In genomic region chr20:51941503-51941902, GRCh38 we compare ENCODE assay signal across 16 cellular contexts.
DNase-seq lines count a peak whose midpoint lies in the region; ATAC-seq, FAIRE-seq and TF ChIP-seq lines count a peak whose summit lies in the region.
"Had no signal": no experiment of that assay in that cellular context is flagged by ENCODE, and none has a peak within 500 bp of the region (broad histone marks: within the 10 kb centered on the region; RNA-seq: fewer than 3 reads in every experiment).

No MANE protein-coding gene starts in this region.

- H3K9me3 Mint-ChIP-seq in astrocyte (ENCODE audit: unreplicated experiment), result no peaks in the 10 kb centered on the region
- no peaks in the 10 kb centered on the region for H3K9me3 Mint-ChIP-seq in progenitor cell of endocrine pancreas (ENCODE audit: low read depth)

- H3K79me1 ChIP-seq in mesendoderm (ENCODE audit: low read length), result no peaks in the 10 kb centered on the region

- no peak for FAIRE-seq in astrocyte (lab: Jason Lieb, UNC)
- FAIRE-seq: H54 had no signal

- H3K27ac ChIP-seq in PC-3 (ENCODE audit: low read length) (no peak overlapping the region), astrocyte (ENCODE audit: low read depth, low read length) (no peak overlapping the region), mesendoderm (ENCODE audit: low read depth, low read length) (no peak overlapping the region)
- H3K27ac ChIP-seq: BLaER1, GM23248 had no signal

- no peak overlapping the region for H2AK5ac ChIP-seq in mesendoderm (ENCODE audit: low read length)

- H3K18ac ChIP-seq in mesendoderm (ENCODE audit: low read length), result no peak overlapping the region

- TF ChIP-seq CTCF in PC-3 (conservative IDR thresholded peaks at IDR 0.05; ENCODE audit: low read depth, low read length) (no peak), astrocyte (IDR thresholded peaks at IDR 0.05; ENCODE audit: insufficient read depth, low read depth, low read length) (no peak), progenitor cell of endocrine pancreas (IDR thresholded peaks at IDR 0.05; ENCODE audit: unreplicated experiment) (no peak)

- no peak overlapping the region for H3K23ac ChIP-seq in mesendoderm (ENCODE audit: low read length)

- no peak overlapping the region for H3K56ac ChIP-seq in mesendoderm (ENCODE audit: low read length)

- H3K4me3 Mint-ChIP-seq in astrocyte (ENCODE audit: unreplicated experiment), result no peak overlapping the region
- no peak overlapping the region for H3K4me3 Mint-ChIP-seq in progenitor cell of endocrine pancreas (ENCODE audit: low read depth)
- H3K4me3 Mint-ChIP-seq: CD14-positive monocyte; CD4-positive, alpha-beta memory T cell had no signal

- DNase-seq in PC-3 (no peak), astrocyte (ENCODE audit: low read depth) (no peak), mesendoderm (no peak), progenitor cell of endocrine pancreas (ENCODE audit: low spot score, unreplicated experiment) (no peak), DMS 273 treated with DMSO at 0.1 percent for 48 hours (lab: John Stamatoyannopoulos, UW) (no peak)
- DNase-seq: 8988T; CD4-positive, alpha-beta memory T cell; DMS79 treated with DMSO at 0.1 percent for 48 hours; GF-D8; GM23248; HCEC 1CT had no signal

- H4K20me1 ChIP-seq in PC-3 (ENCODE audit: low read length) (no peaks in the 10 kb centered on the region), astrocyte (ENCODE audit: insufficient read depth, low read length) (no peaks in the 10 kb centered on the region)
- H4K20me1 ChIP-seq: BLaER1 had no signal

- no peak overlapping the region for H4K5ac ChIP-seq in mesendoderm (ENCODE audit: low read length)

- no TSS peak for BruUV-seq in PC-3 (replicated peaks; lab: Mats Ljungman, UMichigan)

- CTCF ChIA-PET in PC-3 (lab: Charles Lee), result no interaction called here

- peaks cover 5% of the 10 kb centered on the region for H3F3A ChIP-seq in PC-3 (ENCODE audit: low read length, unreplicated experiment)

- H3K4ac ChIP-seq in mesendoderm (ENCODE audit: low read depth, low read length), result no peak overlapping the region

- no peak overlapping the region for H2BK120ac ChIP-seq in mesendoderm (ENCODE audit: low read depth, low read length)

- H2BK5ac ChIP-seq in mesendoderm (ENCODE audit: low read length), result no peak overlapping the region

- no peak overlapping the region for H3K9ac ChIP-seq in PC-3 (ENCODE audit: low read length)
- no peak overlapping the region for H3K9ac ChIP-seq in astrocyte (ENCODE audit: low read length)
- no peak overlapping the region for H3K9ac ChIP-seq in mesendoderm (ENCODE audit: low read length)
- H3K9ac ChIP-seq: BLaER1, GM23248 had no signal

- intact Hi-C loops in PC-3 (cut with micrococcal nuclease), result no loop called here

- H3K79me2 ChIP-seq in PC-3 (ENCODE audit: low read length) (no peaks in the 10 kb centered on the region), astrocyte (ENCODE audit: insufficient read depth, low read length) (no peaks in the 10 kb centered on the region), mesendoderm (ENCODE audit: control insufficient read depth, insufficient read depth, low read length) (no peaks in the 10 kb centered on the region)

- H3K27me3 ChIP-seq in PC-3 (ENCODE audit: low read length), result no peaks in the 10 kb centered on the region
- no peaks in the 10 kb centered on the region for H3K27me3 ChIP-seq in astrocyte (ENCODE audit: insufficient read depth, low read length)
- no peaks in the 10 kb centered on the region for H3K27me3 ChIP-seq in mesendoderm (ENCODE audit: insufficient read depth, low read length, poor library complexity)
- H3K27me3 ChIP-seq: BLaER1 had no signal

- H3K36me3 Mint-ChIP-seq in astrocyte (ENCODE audit: low read depth, unreplicated experiment) (no peaks in the 10 kb centered on the region), progenitor cell of endocrine pancreas (ENCODE audit: insufficient read depth) (no peaks in the 10 kb centered on the region)
- H3K36me3 Mint-ChIP-seq: CD14-positive monocyte; CD4-positive, alpha-beta memory T cell had no signal

- ATAC-seq in PC-3, result no peak
- ATAC-seq in GM19455 (IDR thresholded peaks at IDR 0.05; ENCODE audit: unreplicated experiment), result no peak
- ATAC-seq in GM21528 (IDR thresholded peaks at IDR 0.05; ENCODE audit: low FRiP score, unreplicated experiment), result no peak

- H3K4me3 ChIP-seq in PC-3 (ENCODE audit: low read length), result no peak overlapping the region
- H3K4me3 ChIP-seq in astrocyte (ENCODE audit: insufficient read depth, low read depth, low read length), result no peak overlapping the region
- H3K4me3 ChIP-seq in mesendoderm (ENCODE audit: low read length), result no peak overlapping the region
- H3K4me3 ChIP-seq: BLaER1, GM23248 had no signal

- no CpG with 5 or more reads among the region's 6 CpGs for WGBS in mesendoderm (ENCODE audit: extremely low coverage, insufficient coverage, low lambda C conversion rate)

- POLR2A ChIA-PET in PC-3 (lab: Charles Lee; ENCODE audit: unreplicated experiment), result no interaction called here

- H2AFZ ChIP-seq in PC-3 (ENCODE audit: low read length), result 0 out of 2 replicates have a peak overlapping the region, but pooled peaks have one; percentile 1
- no peak overlapping the region for H2AFZ ChIP-seq in astrocyte (ENCODE audit: low read depth, low read length)
- H2AFZ ChIP-seq: GM23248 had no signal

- H3K9me3 ChIP-seq in PC-3 (ENCODE audit: low read length) (no peaks in the 10 kb centered on the region), astrocyte (ENCODE audit: insufficient read depth, low read depth, low read length) (no peaks in the 10 kb centered on the region)
- H3K9me3 ChIP-seq: BLaER1 had no signal

- H4K8ac ChIP-seq in mesendoderm (ENCODE audit: low read depth, low read length), result no peak overlapping the region

- H3K27ac Mint-ChIP-seq in astrocyte (ENCODE audit: unreplicated experiment) (peak overlapping the region; percentile 41), progenitor cell of endocrine pancreas (peak overlapping the region; percentile 16)
- H3K27ac Mint-ChIP-seq: CD14-positive monocyte; CD4-positive, alpha-beta memory T cell had no signal

- no peak overlapping the region for H3K4me2 ChIP-seq in PC-3 (ENCODE audit: low read length)
- no peak overlapping the region for H3K4me2 ChIP-seq in astrocyte (ENCODE audit: low read length)
- H3K4me2 ChIP-seq in mesendoderm (ENCODE audit: low read length), result no peak overlapping the region
- H3K4me2 ChIP-seq: BLaER1 had no signal

- H3K27me3 Mint-ChIP-seq in astrocyte (ENCODE audit: low read depth, unreplicated experiment) (no peaks in the 10 kb centered on the region), progenitor cell of endocrine pancreas (no peaks in the 10 kb centered on the region)

- H3K36me3 ChIP-seq in PC-3 (ENCODE audit: low read depth, low read length) (no peaks in the 10 kb centered on the region), astrocyte (ENCODE audit: insufficient read depth, low read length) (no peaks in the 10 kb centered on the region), mesendoderm (ENCODE audit: control insufficient read depth, insufficient read depth, low read length) (no peaks in the 10 kb centered on the region)
- H3K36me3 ChIP-seq: BLaER1 had no signal

- peaks cover 16% of the 10 kb centered on the region for H3K4me1 ChIP-seq in PC-3 (ENCODE audit: insufficient read depth, low read length)
- H3K4me1 ChIP-seq in astrocyte (ENCODE audit: insufficient read depth, low read length), result no peaks in the 10 kb centered on the region
- no peaks in the 10 kb centered on the region for H3K4me1 ChIP-seq in mesendoderm (ENCODE audit: control insufficient read depth, low read depth, low read length)

- no peaks in the 10 kb centered on the region for H3K9me2 ChIP-seq in PC-3 (replicated peaks; ENCODE audit: low read length)

- no peaks in the 10 kb centered on the region for H3K4me1 Mint-ChIP-seq in astrocyte (ENCODE audit: low read depth, unreplicated experiment)
- peaks cover 8% of the 10 kb centered on the region for H3K4me1 Mint-ChIP-seq in progenitor cell of endocrine pancreas (ENCODE audit: low read depth)
- H3K4me1 Mint-ChIP-seq: CD14-positive monocyte; CD4-positive, alpha-beta memory T cell had no signal

- peak overlapping the region; percentile 36 for H2BK15ac ChIP-seq in mesendoderm (replicated peaks; ENCODE audit: low read depth)
